Comparison of ENCODE assay signal across 1 cellular context in the genomic region with DNA sequence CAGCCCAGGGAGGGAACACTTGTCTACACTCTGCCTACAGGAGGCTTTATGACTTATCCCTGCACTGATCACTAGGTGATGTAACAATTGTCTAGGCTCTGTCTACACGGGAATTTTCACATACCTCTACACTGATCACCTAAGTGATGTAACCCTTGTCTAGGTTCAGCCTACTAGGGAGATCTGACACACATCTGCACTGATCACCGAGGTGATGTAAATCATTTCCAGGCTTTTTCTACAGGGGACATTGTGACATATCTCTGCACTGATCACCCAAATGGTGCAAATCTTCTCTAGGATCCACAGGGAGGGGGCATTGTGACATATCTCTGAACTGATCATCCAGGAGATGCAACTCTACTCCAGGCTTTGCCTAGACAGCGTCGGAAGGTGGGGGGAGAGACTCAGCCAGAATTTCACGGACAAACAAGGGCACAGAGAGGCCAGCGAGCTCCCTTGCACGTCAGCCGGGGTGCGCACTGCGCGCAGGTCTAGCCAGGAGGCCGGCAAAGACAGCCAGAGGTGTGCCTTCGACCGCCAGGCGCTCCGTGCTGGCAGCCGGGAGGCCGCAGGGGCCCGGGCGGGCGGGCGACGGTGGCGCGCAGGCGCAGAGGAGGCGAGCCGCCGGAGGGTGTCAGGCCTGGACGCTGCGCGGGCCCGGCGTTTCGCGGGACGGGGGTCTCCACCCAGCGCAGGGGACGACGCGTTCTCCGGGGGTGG.
TF ChIP-seq lines count a peak whose summit lies in the region.

No MANE protein-coding gene starts in this region.

TF ChIP-seq in WTC11, 78 proteins besides CTCF, POLR2A, EP300 and RAD21 (continued from another document and continues in another):
- TF ChIP-seq, protein P1, sequence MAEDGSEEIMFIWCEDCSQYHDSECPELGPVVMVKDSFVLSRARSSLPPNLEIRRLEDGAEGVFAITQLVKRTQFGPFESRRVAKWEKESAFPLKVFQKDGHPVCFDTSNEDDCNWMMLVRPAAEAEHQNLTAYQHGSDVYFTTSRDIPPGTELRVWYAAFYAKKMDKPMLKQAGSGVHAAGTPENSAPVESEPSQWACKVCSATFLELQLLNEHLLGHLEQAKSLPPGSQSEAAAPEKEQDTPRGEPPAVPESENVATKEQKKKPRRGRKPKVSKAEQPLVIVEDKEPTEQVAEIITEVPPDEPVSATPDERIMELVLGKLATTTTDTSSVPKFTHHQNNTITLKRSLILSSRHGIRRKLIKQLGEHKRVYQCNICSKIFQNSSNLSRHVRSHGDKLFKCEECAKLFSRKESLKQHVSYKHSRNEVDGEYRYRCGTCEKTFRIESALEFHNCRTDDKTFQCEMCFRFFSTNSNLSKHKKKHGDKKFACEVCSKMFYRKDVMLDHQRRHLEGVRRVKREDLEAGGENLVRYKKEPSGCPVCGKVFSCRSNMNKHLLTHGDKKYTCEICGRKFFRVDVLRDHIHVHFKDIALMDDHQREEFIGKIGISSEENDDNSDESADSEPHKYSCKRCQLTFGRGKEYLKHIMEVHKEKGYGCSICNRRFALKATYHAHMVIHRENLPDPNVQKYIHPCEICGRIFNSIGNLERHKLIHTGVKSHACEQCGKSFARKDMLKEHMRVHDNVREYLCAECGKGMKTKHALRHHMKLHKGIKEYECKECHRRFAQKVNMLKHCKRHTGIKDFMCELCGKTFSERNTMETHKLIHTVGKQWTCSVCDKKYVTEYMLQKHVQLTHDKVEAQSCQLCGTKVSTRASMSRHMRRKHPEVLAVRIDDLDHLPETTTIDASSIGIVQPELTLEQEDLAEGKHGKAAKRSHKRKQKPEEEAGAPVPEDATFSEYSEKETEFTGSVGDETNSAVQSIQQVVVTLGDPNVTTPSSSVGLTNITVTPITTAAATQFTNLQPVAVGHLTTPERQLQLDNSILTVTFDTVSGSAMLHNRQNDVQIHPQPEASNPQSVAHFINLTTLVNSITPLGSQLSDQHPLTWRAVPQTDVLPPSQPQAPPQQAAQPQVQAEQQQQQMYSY (CRISPR knock-in tag; IDR thresholded peaks at IDR 0.05), result no peak
- TF ChIP-seq GTF2I (CRISPR knock-in tag; conservative IDR thresholded peaks at IDR 0.05) (no peak), ATF6 (CRISPR knock-in tag; IDR thresholded peaks at IDR 0.05) (no peak), RORB (CRISPR knock-in tag; IDR thresholded peaks at IDR 0.05) (no peak), ZNF263 (CRISPR knock-in tag; IDR thresholded peaks at IDR 0.05; ENCODE audit: low read depth) (no peak), ZNF317 (CRISPR knock-in tag; IDR thresholded peaks at IDR 0.05; ENCODE audit: borderline replicate concordance, low read depth) (peak; percentile 45; the same call in 1 of the 2 replicates), ATF2 (CRISPR knock-in tag; IDR thresholded peaks at IDR 0.05; ENCODE audit: borderline replicate concordance, low read depth) (no peak), NFYB (CRISPR knock-in tag; conservative IDR thresholded peaks at IDR 0.05; ENCODE audit: low read depth) (no peak), E2F1 (CRISPR knock-in tag; IDR thresholded peaks at IDR 0.05) (no peak), ETV6 (CRISPR knock-in tag; IDR thresholded peaks at IDR 0.05) (peak; percentile 65; the same call in 1 of the 2 replicates), CBFB (CRISPR knock-in tag; IDR thresholded peaks at IDR 0.05; ENCODE audit: low read depth) (no peak), JAZF1 (CRISPR knock-in tag; IDR thresholded peaks at IDR 0.05) (no peak), SMAD3 (CRISPR knock-in tag; IDR thresholded peaks at IDR 0.05; ENCODE audit: borderline replicate concordance) (no peak), ZNF121 (CRISPR knock-in tag; IDR thresholded peaks at IDR 0.05) (no peak), CREM (CRISPR knock-in tag; IDR thresholded peaks at IDR 0.05) (no peak), NFE2L1 (CRISPR knock-in tag; IDR thresholded peaks at IDR 0.05) (peak; percentile 54; the same call in 1 of the 2 replicates), ZNF138 (CRISPR knock-in tag; conservative IDR thresholded peaks at IDR 0.05) (no peak), RELA (CRISPR knock-in tag; IDR thresholded peaks at IDR 0.05; ENCODE audit: borderline replicate concordance) (no peak), ZNF396 (CRISPR knock-in tag; IDR thresholded peaks at IDR 0.05; ENCODE audit: borderline replicate concordance) (no peak), USF1 (CRISPR knock-in tag; IDR thresholded peaks at IDR 0.05) (0 out of 2 replicates have a peak, but pooled peaks have one; percentile 42), ATF1 (CRISPR knock-in tag; IDR thresholded peaks at IDR 0.05) (no peak), TEAD1 (CRISPR knock-in tag; IDR thresholded peaks at IDR 0.05) (peak; percentile 63), IRF2 (CRISPR knock-in tag; IDR thresholded peaks at IDR 0.05; ENCODE audit: borderline replicate concordance, low read depth) (no peak), MAX (CRISPR knock-in tag; IDR thresholded peaks at IDR 0.05) (peak; percentile 83; the same call in 1 of the 2 replicates), ELF4 (CRISPR knock-in tag; IDR thresholded peaks at IDR 0.05; ENCODE audit: low read depth) (no peak), OVOL2 (CRISPR knock-in tag; IDR thresholded peaks at IDR 0.05; ENCODE audit: borderline replicate concordance) (no peak), IRF1 (CRISPR knock-in tag; IDR thresholded peaks at IDR 0.05) (peak; percentile 81; the same call in 1 of the 2 replicates), NR1H2 (CRISPR knock-in tag; IDR thresholded peaks at IDR 0.05) (no peak), JUN (CRISPR knock-in tag; IDR thresholded peaks at IDR 0.05) (no peak), PRRX2 (CRISPR knock-in tag; IDR thresholded peaks at IDR 0.05) (no peak), AFF4 (CRISPR knock-in tag; IDR thresholded peaks at IDR 0.05; ENCODE audit: borderline replicate concordance) (no peak)
- TF ChIP-seq, protein P2, sequence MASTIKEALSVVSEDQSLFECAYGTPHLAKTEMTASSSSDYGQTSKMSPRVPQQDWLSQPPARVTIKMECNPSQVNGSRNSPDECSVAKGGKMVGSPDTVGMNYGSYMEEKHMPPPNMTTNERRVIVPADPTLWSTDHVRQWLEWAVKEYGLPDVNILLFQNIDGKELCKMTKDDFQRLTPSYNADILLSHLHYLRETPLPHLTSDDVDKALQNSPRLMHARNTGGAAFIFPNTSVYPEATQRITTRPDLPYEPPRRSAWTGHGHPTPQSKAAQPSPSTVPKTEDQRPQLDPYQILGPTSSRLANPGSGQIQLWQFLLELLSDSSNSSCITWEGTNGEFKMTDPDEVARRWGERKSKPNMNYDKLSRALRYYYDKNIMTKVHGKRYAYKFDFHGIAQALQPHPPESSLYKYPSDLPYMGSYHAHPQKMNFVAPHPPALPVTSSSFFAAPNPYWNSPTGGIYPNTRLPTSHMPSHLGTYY (CRISPR knock-in tag; IDR thresholded peaks at IDR 0.05), result no peak
- TF ChIP-seq, protein P3, sequence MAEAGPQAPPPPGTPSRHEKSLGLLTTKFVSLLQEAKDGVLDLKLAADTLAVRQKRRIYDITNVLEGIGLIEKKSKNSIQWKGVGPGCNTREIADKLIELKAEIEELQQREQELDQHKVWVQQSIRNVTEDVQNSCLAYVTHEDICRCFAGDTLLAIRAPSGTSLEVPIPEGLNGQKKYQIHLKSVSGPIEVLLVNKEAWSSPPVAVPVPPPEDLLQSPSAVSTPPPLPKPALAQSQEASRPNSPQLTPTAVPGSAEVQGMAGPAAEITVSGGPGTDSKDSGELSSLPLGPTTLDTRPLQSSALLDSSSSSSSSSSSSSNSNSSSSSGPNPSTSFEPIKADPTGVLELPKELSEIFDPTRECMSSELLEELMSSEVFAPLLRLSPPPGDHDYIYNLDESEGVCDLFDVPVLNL (CRISPR knock-in tag; IDR thresholded peaks at IDR 0.05; ENCODE audit: borderline replicate concordance, low read depth), result 0 out of 2 replicates have a peak, but pooled peaks have one; percentile 34
- TF ChIP-seq, protein P4, sequence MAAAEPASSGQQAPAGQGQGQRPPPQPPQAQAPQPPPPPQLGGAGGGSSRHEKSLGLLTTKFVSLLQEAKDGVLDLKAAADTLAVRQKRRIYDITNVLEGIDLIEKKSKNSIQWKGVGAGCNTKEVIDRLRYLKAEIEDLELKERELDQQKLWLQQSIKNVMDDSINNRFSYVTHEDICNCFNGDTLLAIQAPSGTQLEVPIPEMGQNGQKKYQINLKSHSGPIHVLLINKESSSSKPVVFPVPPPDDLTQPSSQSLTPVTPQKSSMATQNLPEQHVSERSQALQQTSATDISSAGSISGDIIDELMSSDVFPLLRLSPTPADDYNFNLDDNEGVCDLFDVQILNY (CRISPR knock-in tag; IDR thresholded peaks at IDR 0.05), result peak; percentile 49; the same call in 1 of the 2 replicates
